10 cellular contexts compared by ENCODE assay signal in the genomic region with DNA sequence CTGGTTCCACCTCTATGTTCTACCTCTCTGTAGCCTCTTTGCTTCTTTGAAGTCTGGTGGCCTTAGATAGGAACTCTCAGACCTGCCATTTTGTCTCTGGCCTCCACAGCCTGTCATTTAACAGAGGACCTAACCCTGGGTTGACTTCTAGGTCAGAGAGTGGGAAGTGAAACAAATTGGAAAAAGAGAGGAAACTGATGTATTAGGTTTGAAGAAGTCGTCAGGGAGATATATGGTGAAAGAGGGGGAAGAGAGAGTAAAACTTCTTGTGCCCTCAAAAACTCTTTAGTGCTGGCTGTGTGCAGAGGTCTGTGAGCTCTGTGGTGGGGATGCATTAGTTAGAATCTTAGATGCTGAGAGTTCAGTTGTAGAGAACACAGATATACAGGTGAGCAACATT. TPM values are rescaled to one million over a fixed set of nuclear protein-coding genes. Genes with fewer than 3 reads are reported as not detected.
DNase-seq lines count a peak whose midpoint lies in the region; ATAC-seq and TF ChIP-seq lines count a peak whose summit lies in the region.
"Had no signal": no experiment of that assay in that cellular context is flagged by ENCODE, and none has a peak within 500 bp of the region (broad histone marks: within the 10 kb centered on the region; RNA-seq: fewer than 3 reads in every experiment).

No MANE protein-coding gene starts in this region.

- no peak overlapping the region for H3K27ac ChIP-seq in prostate gland

- TF ChIP-seq POLR2A in prostate gland (IDR thresholded peaks at IDR 0.05) = no peak

- TF ChIP-seq CTCF in prostate gland (IDR thresholded peaks at IDR 0.05) = no peak

- CTCF ChIA-PET in activated CD4-positive, alpha-beta T cell treated with anti-CD3 and anti-CD28 coated beads for 36 hours (lab: Charles Lee) = interaction anchor here (0.7 to 1.3 kb wide), 4 partner anchors 26 to 1034 kb away, joined by 3 to 7 read pairs (median 3); no protein-coding TSS in a partner anchor

- H3K27me3 Mint-ChIP-seq in activated CD4-positive, alpha-beta T cell treated with anti-CD3 and anti-CD28 coated beads for 36 hours = peaks cover 3% of the 10 kb centered on the region

- no peak for ATAC-seq in activated CD4-positive, alpha-beta T cell treated with anti-CD3 and anti-CD28 coated beads for 36 hours
- ATAC-seq in left ventricle myocardium superior (peak; percentile 27), HG02852 (IDR thresholded peaks at IDR 0.05; ENCODE audit: unreplicated experiment) (no peak)
- ATAC-seq in stimulated activated effector memory CD8-positive, alpha-beta T cell treated with anti-CD3 and anti-CD28 coated beads, Interleukin-12 subunit alpha, Interleukin-12 subunit beta, amount 100 ng/mL, for 72 hours = no peak

- H3K27me3 ChIP-seq in prostate gland (replicated peaks; ENCODE audit: insufficient read depth) = no peaks in the 10 kb centered on the region

- H3K9me3 ChIP-seq in prostate gland = no peaks in the 10 kb centered on the region

- H3K4me1 ChIP-seq in prostate gland (replicated peaks) = peaks cover 2% of the 10 kb centered on the region

- no peaks in the 10 kb centered on the region for H3K36me3 Mint-ChIP-seq in activated CD4-positive, alpha-beta T cell treated with anti-CD3 and anti-CD28 coated beads for 36 hours (ENCODE audit: low read depth)
- no peaks in the 10 kb centered on the region for H3K36me3 Mint-ChIP-seq in stimulated activated effector memory CD8-positive, alpha-beta T cell treated with anti-CD3 and anti-CD28 coated beads, Interleukin-12 subunit alpha, Interleukin-12 subunit beta, amount 100 ng/mL, for 72 hours

- peak overlapping the region; percentile 74 for H3K4me3 Mint-ChIP-seq in activated CD4-positive, alpha-beta T cell treated with anti-CD3 and anti-CD28 coated beads for 36 hours
- peak overlapping the region; percentile 76 for H3K4me3 Mint-ChIP-seq in stimulated activated effector memory CD8-positive, alpha-beta T cell treated with anti-CD3 and anti-CD28 coated beads, Interleukin-12 subunit alpha, Interleukin-12 subunit beta, amount 100 ng/mL, for 72 hours

- DNase-seq in activated CD4-positive, alpha-beta T cell treated with anti-CD3 and anti-CD28 coated beads for 36 hours = no peak
- no peak for DNase-seq in activated CD4-positive, alpha-beta T cell treated with anti-CD3 and anti-CD28 coated beads for 4 hours
- peak; percentile 97 for DNase-seq in SKM-1 treated with dmso at 0.1 percent for 144 hours (lab: John Stamatoyannopoulos, UW; ENCODE audit: unreplicated experiment)
- no peak for DNase-seq in left ventricle myocardium superior
- no peak for DNase-seq in stimulated activated effector memory CD8-positive, alpha-beta T cell treated with anti-CD3 and anti-CD28 coated beads, Interleukin-12 subunit alpha, Interleukin-12 subunit beta, amount 100 ng/mL, for 72 hours (ENCODE audit: low spot score in 2 of 2)
- no peak for DNase-seq in activated CD4-positive, CD25-positive, alpha-beta regulatory T cell (lab: John Stamatoyannopoulos, UW)
- no peak for DNase-seq in prostate gland (ENCODE audit: low spot score)
- DNase-seq: activated CD4-positive, alpha-beta T cell treated with anti-CD3 and anti-CD28 coated beads for 48 hours; NCI-H2171 had no signal

- intact Hi-C loops in activated CD4-positive, alpha-beta T cell treated with anti-CD3 and anti-CD28 coated beads for 36 hours (cut with DNase I, micrococcal nuclease) = loop anchor here in 1 of 2 experiments (5.0 kb wide), 1 partner anchor 857 kb away; a partner anchor contains a TSS
- intact Hi-C loops in left ventricle myocardium superior (cut with micrococcal nuclease) (no loop called here), prostate gland (cut with DNase I) (no loop called here)

- H3K36me3 ChIP-seq in prostate gland = no peaks in the 10 kb centered on the region

- H3K9me3 Mint-ChIP-seq in activated CD4-positive, alpha-beta T cell treated with anti-CD3 and anti-CD28 coated beads for 36 hours (ENCODE audit: low read depth) = no peaks in the 10 kb centered on the region
- H3K9me3 Mint-ChIP-seq in stimulated activated effector memory CD8-positive, alpha-beta T cell treated with anti-CD3 and anti-CD28 coated beads, Interleukin-12 subunit alpha, Interleukin-12 subunit beta, amount 100 ng/mL, for 72 hours = no peaks in the 10 kb centered on the region

- POLR2A ChIA-PET in activated CD4-positive, alpha-beta T cell treated with anti-CD3 and anti-CD28 coated beads for 36 hours (lab: Charles Lee) = no interaction called here

- no peak overlapping the region for H3K4me3 ChIP-seq in prostate gland

- peak overlapping the region; percentile 88 for H3K27ac Mint-ChIP-seq in activated CD4-positive, alpha-beta T cell treated with anti-CD3 and anti-CD28 coated beads for 36 hours
- peak overlapping the region; percentile 87 for H3K27ac Mint-ChIP-seq in stimulated activated effector memory CD8-positive, alpha-beta T cell treated with anti-CD3 and anti-CD28 coated beads, Interleukin-12 subunit alpha, Interleukin-12 subunit beta, amount 100 ng/mL, for 72 hours

- peaks cover 29% of the 10 kb centered on the region for H3K4me1 Mint-ChIP-seq in activated CD4-positive, alpha-beta T cell treated with anti-CD3 and anti-CD28 coated beads for 36 hours
- H3K4me1 Mint-ChIP-seq in stimulated activated effector memory CD8-positive, alpha-beta T cell treated with anti-CD3 and anti-CD28 coated beads, Interleukin-12 subunit alpha, Interleukin-12 subunit beta, amount 100 ng/mL, for 72 hours = peaks cover 25% of the 10 kb centered on the region

- 95% methylated on average over 1 of the region's 1 CpG for WGBS in prostate gland

RNA-seq across cellular contexts. Expression of a gene that starts 30.2 kb away (rescaled TPM):
- total RNA-seq in activated CD4-positive, alpha-beta T cell treated with anti-CD3 and anti-CD28 coated beads for 36 hours = under 1 TPM in 1 of 2 experiments, not detected in 1; 0.07 TPM
- total RNA-seq in left ventricle myocardium superior (1.4 TPM), prostate gland (1 to 10 TPM; 1.3 to 3.1 TPM)
